In genomic region chr3:127339016-127339415, GRCh38 we compare ENCODE assay signal across 18 cellular contexts. TPM values are rescaled to one million over a fixed set of nuclear protein-coding genes. Genes with fewer than 3 reads are reported as not detected.
"Had no signal": no experiment of that assay in that cellular context is flagged by ENCODE, and none has a peak within 500 bp of the region (broad histone marks: within the 10 kb centered on the region; RNA-seq: fewer than 3 reads in every experiment).

No MANE protein-coding gene starts in this region.

- H3K4me1 ChIP-seq: breast epithelium had no signal

- H3K36me3 ChIP-seq: breast epithelium had no signal

- DNase-seq: activated CD4-positive, alpha-beta T cell treated with anti-CD3 and anti-CD28 coated beads for 48 hours; activated CD4-positive, alpha-beta T cell treated with anti-CD3 and anti-CD28 coated beads, Interleukin-2, amount 50 U/mL, for 4 hours; activated CD4-positive, CD25-positive, alpha-beta regulatory T cell treated with anti-CD3 and anti-CD28 coated beads, Interleukin-2, amount 50 U/mL, for 72 hours; activated CD8-positive, alpha-beta memory T cell treated with anti-CD3 and anti-CD28 coated beads, Interleukin-2, amount 50 U/mL, for 48 hours; activated CD8-positive, alpha-beta T cell treated with anti-CD3 and anti-CD28 coated beads, Interleukin-2, amount 10 ng/mL, durations not matched to agents 7 days and 5 days; activated naive CD4-positive, alpha-beta T cell; activated T-cell treated with anti-CD3 and anti-CD28 coated beads, Interleukin-2, amount 50 U/mL, for 1 hour; aorta; central memory CD4-positive, alpha-beta T cell; NCI-H146; NCI-H187 treated with DMSO at 0.1 percent for 48 hours; NCI-H2081 treated with DMSO at 0.1 percent for 48 hours; PC-3; SIG-M5; T-helper 17 cell; T-helper 9 cell had no signal

- H3K4me3 ChIP-seq: breast epithelium had no signal

- ATAC-seq: activated CD8-positive, alpha-beta T cell treated with anti-CD3 and anti-CD28 coated beads, Interleukin-2, amount 10 ng/mL, durations not matched to agents 7 days and 5 days; PC-3; T-helper 17 cell had no signal

- H3K27ac ChIP-seq: breast epithelium had no signal

RNA-seq across cellular contexts. Expression of gene PRR20G, which starts 51.2 kb away (rescaled TPM):
- total RNA-seq: activated CD8-positive, alpha-beta T cell treated with anti-CD3 and anti-CD28 coated beads, Interleukin-2, amount 10 ng/mL, durations not matched to agents 7 days and 5 days; aorta; breast epithelium; PC-3; T-helper 17 cell; WTC11 had no signal
- polyA plus RNA-seq: aorta had no signal
